ENCODE assay signal across 8 cellular contexts in the genomic region with DNA sequence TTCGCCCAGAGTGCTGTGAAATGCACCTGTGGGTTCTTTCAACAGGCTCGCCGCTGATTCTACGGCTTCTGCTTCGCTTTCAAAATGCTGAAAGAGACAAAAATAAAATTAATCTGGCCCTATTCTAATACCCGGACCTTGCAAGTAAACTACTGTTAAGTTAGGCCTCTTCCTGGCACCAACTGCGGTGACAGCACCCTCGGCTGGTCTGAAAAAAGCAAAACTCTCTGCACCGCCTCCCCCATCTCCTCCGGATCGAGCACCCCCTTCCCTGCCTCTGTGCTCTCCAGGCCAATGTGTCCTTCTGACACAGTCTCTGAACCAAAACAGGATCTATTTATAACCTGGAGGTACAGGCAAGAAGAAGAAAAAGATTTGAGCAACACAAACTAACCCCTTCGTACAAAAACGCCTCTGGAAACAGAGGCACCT. TPM values are rescaled to one million over a fixed set of nuclear protein-coding genes. Genes with fewer than 3 reads are reported as not detected.
DNase-seq lines count a peak whose midpoint lies in the region; ATAC-seq and TF ChIP-seq lines count a peak whose summit lies in the region.

No MANE protein-coding gene starts in this region.

- intact Hi-C loops in tibial artery (cut with DNase I; ENCODE audit: low total_unique reads) = loop anchor here (5.0 kb wide), 1 partner anchor 106 kb away; no protein-coding TSS in a partner anchor

- H3K27me3 ChIP-seq in osteoblast (ENCODE audit: insufficient read depth, low read length) (peaks cover 16% of the 10 kb centered on the region), tibial artery (no peaks in the 10 kb centered on the region)

- H3K36me3 ChIP-seq in osteoblast (ENCODE audit: insufficient read depth, low read length) (peaks cover 18% of the 10 kb centered on the region), tibial artery (peaks cover 17 to 27% (median 23%) of the 10 kb centered on the region in 3 donors)

- TF ChIP-seq POLR2A in GM18526 (IDR thresholded peaks at IDR 0.05; ENCODE audit: extremely low read depth, insufficient read length) = peak; percentile 10
- TF ChIP-seq POLR2A in Raji (IDR thresholded peaks at IDR 0.05; ENCODE audit: insufficient read depth, low read depth, low read length) = 0 out of 2 replicates have a peak, but pooled peaks have one; percentile 21

- peaks cover 31% of the 10 kb centered on the region for H3K79me2 ChIP-seq in osteoblast (ENCODE audit: insufficient read depth, low read length)

- H3K27ac ChIP-seq in osteoblast (ENCODE audit: low read depth, low read length) = peak overlapping the region; percentile 81
- H3K27ac ChIP-seq in tibial artery = peak overlapping the region; percentile 96 to 99

- H3K36me3 Mint-ChIP-seq in glutamatergic neuron (ENCODE audit: unreplicated experiment) = no peaks in the 10 kb centered on the region

- H3K4me3 Mint-ChIP-seq in glutamatergic neuron (ENCODE audit: unreplicated experiment) = peak overlapping the region; percentile 95

- peaks cover 4% of the 10 kb centered on the region for H3K9me3 Mint-ChIP-seq in glutamatergic neuron (ENCODE audit: unreplicated experiment)

- H3K4me1 ChIP-seq in osteoblast (ENCODE audit: insufficient read depth, low read length) (peaks cover 17% of the 10 kb centered on the region), tibial artery (peaks cover 0 to 50% (median 26%) of the 10 kb centered on the region in 4 donors)

- H3K9me3 ChIP-seq in osteoblast (ENCODE audit: low read depth, low read length) (no peaks in the 10 kb centered on the region), tibial artery (no peaks in the 10 kb centered on the region)

- H2AFZ ChIP-seq in osteoblast (ENCODE audit: low read length) = peak overlapping the region; percentile 83

- H3K4me3 ChIP-seq in AG09309 (ENCODE audit: control insufficient read depth, low read depth, low read length) = peak overlapping the region; percentile 92
- H3K4me3 ChIP-seq in osteoblast (ENCODE audit: insufficient read depth, low read length) = peak overlapping the region; percentile 87
- H3K4me3 ChIP-seq in tibial artery = peak overlapping the region; percentile 93 to 98

- peak overlapping the region; percentile 97 for H3K4me2 ChIP-seq in osteoblast (ENCODE audit: insufficient read depth, low read length)

- TF ChIP-seq CTCF in AG09309 (IDR thresholded peaks at IDR 0.05; ENCODE audit: control insufficient read depth, insufficient read depth, low read depth, low read length, missing control alignments) (peak; percentile 36), glutamatergic neuron (IDR thresholded peaks at IDR 0.05; ENCODE audit: partially characterized antibody, unreplicated experiment) (no peak), osteoblast (IDR thresholded peaks at IDR 0.05; ENCODE audit: extremely low read depth, low read depth, low read length) (peak; percentile 26), tibial artery (IDR thresholded peaks at IDR 0.05) (no peak)

- no peaks in the 10 kb centered on the region for H4K20me1 ChIP-seq in osteoblast (ENCODE audit: insufficient read depth, low read length)

- peak; percentile 28 for ATAC-seq in HG03175 (IDR thresholded peaks at IDR 0.05; ENCODE audit: unreplicated experiment)

- DNase-seq in AG09309 (ENCODE audit: low read depth) = no peak
- peak; percentile 51 for DNase-seq in activated naive CD4-positive, alpha-beta T cell treated with anti-CD3 and anti-CD28 coated beads, Interleukin-2, amount 50 U/mL, for 16 hours
- peak; percentile 22 for DNase-seq in glutamatergic neuron
- peak; percentile 79 for DNase-seq in osteoblast (ENCODE audit: insufficient read length, low spot score, missing footprints)
- peak; percentile 80 to 86 for DNase-seq in tibial artery

- H3K27ac Mint-ChIP-seq in glutamatergic neuron (ENCODE audit: unreplicated experiment) = peak overlapping the region; percentile 40

- peaks cover 4% of the 10 kb centered on the region for H3K27me3 Mint-ChIP-seq in glutamatergic neuron (ENCODE audit: unreplicated experiment)

- H3K4me1 Mint-ChIP-seq in glutamatergic neuron (ENCODE audit: low read depth, unreplicated experiment) = peaks cover 12% of the 10 kb centered on the region

RNA-seq across cellular contexts. Expression of gene ATOSA, which starts 1.1 kb away (rescaled TPM):
- 37.8 TPM for total RNA-seq in glutamatergic neuron (ENCODE audit: unreplicated experiment)
- 34.4 and 47.4 TPM in 2 replicates for total RNA-seq in osteoblast

Comparison
In these comparisons a context has a peak if more than half of its experiments do, and no peak if none do; other contexts are left out.
1. CTCF ChIP-seq: peak in AG09309 (single experiment) and osteoblast (single experiment); none in glutamatergic neuron (single experiment) and tibial artery (0 of 2).
2. Peak in every context shown above with its lines, with median percentiles within 50 percentile points of each other: H3K4me3 ChIP-seq.